20 cellular contexts compared by ENCODE assay signal in genomic region chr10:130485241-130485957, GRCh38.
"Had no signal": no experiment of that assay in that cellular context is flagged by ENCODE, and none has a peak within 500 bp of the region (broad histone marks: within the 10 kb centered on the region; RNA-seq: fewer than 3 reads in every experiment).

No MANE protein-coding gene starts in this region.

- H3K4me1 Mint-ChIP-seq: naive thymus-derived CD8-positive, alpha-beta T cell; stimulated activated naive B cell treated with anti-CD40 and anti-IgM and Interleukin-4, amounts not matched to agents 10 μg/mL and 1 μg/mL and 100 μg/mL, for 72 hours had no signal

- DNase-seq: effector CD4-positive, alpha-beta T cell; left cardiac atrium; mesendoderm; ovary; posterior cingulate gyrus; retina; small intestine; stimulated activated CD4-positive, alpha-beta T cell treated with anti-CD3 and anti-CD28 coated beads, Interleukin-15, amount 100 ng/mL, for 24 hours; stimulated activated CD4-positive, alpha-beta T cell treated with anti-CD3 and anti-CD28 coated beads, Interleukin-2, amount 100 ng/mL, for 48 hours; stimulated activated naive B cell treated with anti-CD40 and anti-IgM and Interleukin-4, amounts not matched to agents 10 μg/mL and 1 μg/mL and 100 μg/mL, for 72 hours had no signal

- H2AFZ ChIP-seq: neural progenitor cell had no signal

- H3K27ac Mint-ChIP-seq: naive thymus-derived CD8-positive, alpha-beta T cell; neural progenitor cell; stimulated activated naive B cell treated with anti-CD40 and anti-IgM and Interleukin-4, amounts not matched to agents 10 μg/mL and 1 μg/mL and 100 μg/mL, for 72 hours; stimulated activated naive CD8-positive, alpha-beta T cell treated with anti-CD3 and anti-CD28 coated beads, Interleukin-15, Interleukin-2, amounts not matched to agents 100 ng/mL and 50 ng/mL, for 24 hours had no signal

- H3K27me3 Mint-ChIP-seq: naive thymus-derived CD8-positive, alpha-beta T cell; stimulated activated naive B cell treated with anti-CD40 and anti-IgM and Interleukin-4, amounts not matched to agents 10 μg/mL and 1 μg/mL and 100 μg/mL, for 72 hours; stimulated activated naive CD8-positive, alpha-beta T cell treated with anti-CD3 and anti-CD28 coated beads, Interleukin-15, Interleukin-2, amounts not matched to agents 100 ng/mL and 50 ng/mL, for 24 hours had no signal

- H3K9me3 ChIP-seq: left lung, ovary, thoracic aorta, tibial nerve, upper lobe of right lung, vagina had no signal

- ATAC-seq: left cardiac atrium; left lung; naive thymus-derived CD8-positive, alpha-beta T cell; stimulated activated naive B cell treated with anti-CD40 and anti-IgM and Interleukin-4, amounts not matched to agents 10 μg/mL and 1 μg/mL and 100 μg/mL, for 72 hours; upper lobe of right lung had no signal

- H3K36me3 ChIP-seq: left lung, neural progenitor cell, ovary, thoracic aorta, tibial nerve, upper lobe of right lung, vagina had no signal

- H3K27ac ChIP-seq: dorsolateral prefrontal cortex, left lung, neural progenitor cell, ovary, thoracic aorta, tibial nerve, upper lobe of right lung, vagina had no signal

- H3K4me3 ChIP-seq: dorsolateral prefrontal cortex, left lung, neural progenitor cell, ovary, thoracic aorta, tibial nerve, upper lobe of right lung, vagina had no signal

- H3K27me3 ChIP-seq: neural progenitor cell, ovary, tibial nerve, upper lobe of right lung, vagina had no signal

- H3K4me2 ChIP-seq: neural progenitor cell had no signal

- H3K9me3 Mint-ChIP-seq: naive thymus-derived CD8-positive, alpha-beta T cell; stimulated activated naive CD8-positive, alpha-beta T cell treated with anti-CD3 and anti-CD28 coated beads, Interleukin-15, Interleukin-2, amounts not matched to agents 100 ng/mL and 50 ng/mL, for 24 hours had no signal

- H3K9ac ChIP-seq: neural progenitor cell had no signal

- H3K4me1 ChIP-seq: left lung, tibial nerve, upper lobe of right lung, vagina had no signal

- H3K36me3 Mint-ChIP-seq: naive thymus-derived CD8-positive, alpha-beta T cell; neural progenitor cell; stimulated activated naive B cell treated with anti-CD40 and anti-IgM and Interleukin-4, amounts not matched to agents 10 μg/mL and 1 μg/mL and 100 μg/mL, for 72 hours had no signal

- FAIRE-seq: frontal cortex, small intestine had no signal

- H3K4me3 Mint-ChIP-seq: naive thymus-derived CD8-positive, alpha-beta T cell; neural progenitor cell; stimulated activated naive B cell treated with anti-CD40 and anti-IgM and Interleukin-4, amounts not matched to agents 10 μg/mL and 1 μg/mL and 100 μg/mL, for 72 hours; stimulated activated naive CD8-positive, alpha-beta T cell treated with anti-CD3 and anti-CD28 coated beads, Interleukin-15, Interleukin-2, amounts not matched to agents 100 ng/mL and 50 ng/mL, for 24 hours had no signal
